In the genomic region with DNA sequence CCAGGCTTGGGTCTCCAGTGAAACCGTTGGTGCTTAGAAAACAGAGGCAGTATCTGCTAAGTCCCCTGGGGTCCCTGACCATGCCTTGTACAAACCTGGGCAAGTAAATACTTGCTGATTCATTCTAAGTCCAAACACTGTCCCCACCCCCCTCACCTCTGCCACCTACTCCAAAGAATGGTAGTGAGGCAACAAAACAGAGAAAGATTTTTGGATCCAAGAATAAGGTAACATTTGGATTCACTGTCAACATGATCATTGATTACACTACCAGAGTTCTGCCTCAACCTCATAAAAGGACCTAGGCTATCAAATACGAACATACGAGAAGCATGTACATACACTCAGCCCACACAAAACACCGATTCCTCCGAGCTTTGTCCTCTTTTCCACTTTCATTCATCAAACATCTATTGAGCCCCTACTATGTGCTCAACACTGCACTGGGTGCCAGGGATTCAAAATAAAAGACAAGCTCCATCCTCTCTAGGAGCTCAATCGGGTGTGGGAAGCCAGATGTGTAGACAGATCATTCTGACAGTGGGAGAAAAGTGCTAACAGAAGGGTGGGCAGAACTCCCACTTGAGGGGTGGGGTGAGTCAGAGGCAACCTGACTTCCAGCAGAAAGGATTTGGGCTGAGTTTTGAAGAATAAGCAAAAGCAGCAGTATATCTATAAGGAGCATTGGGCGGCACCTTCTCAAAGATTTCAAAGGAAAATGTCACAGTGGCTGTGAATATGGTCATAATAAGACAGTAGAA, we compare ENCODE assay signal across 1 cellular context.
TF ChIP-seq lines count a peak whose summit lies in the region.

No MANE protein-coding gene starts in this region.

TF ChIP-seq in IMR-90, 13 proteins besides CTCF, POLR2A, EP300 and RAD21:
- TF ChIP-seq, protein P1, sequence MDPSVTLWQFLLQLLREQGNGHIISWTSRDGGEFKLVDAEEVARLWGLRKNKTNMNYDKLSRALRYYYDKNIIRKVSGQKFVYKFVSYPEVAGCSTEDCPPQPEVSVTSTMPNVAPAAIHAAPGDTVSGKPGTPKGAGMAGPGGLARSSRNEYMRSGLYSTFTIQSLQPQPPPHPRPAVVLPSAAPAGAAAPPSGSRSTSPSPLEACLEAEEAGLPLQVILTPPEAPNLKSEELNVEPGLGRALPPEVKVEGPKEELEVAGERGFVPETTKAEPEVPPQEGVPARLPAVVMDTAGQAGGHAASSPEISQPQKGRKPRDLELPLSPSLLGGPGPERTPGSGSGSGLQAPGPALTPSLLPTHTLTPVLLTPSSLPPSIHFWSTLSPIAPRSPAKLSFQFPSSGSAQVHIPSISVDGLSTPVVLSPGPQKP (IDR thresholded peaks at IDR 0.05; ENCODE audit: borderline replicate concordance, low read depth, low read length), result no peak
- no peak for TF ChIP-seq BHLHE40 (IDR thresholded peaks at IDR 0.05; ENCODE audit: low read depth, low read length)
- no peak for TF ChIP-seq MAZ (IDR thresholded peaks at IDR 0.05; ENCODE audit: borderline replicate concordance, low read depth, low read length)
- TF ChIP-seq MXI1 (IDR thresholded peaks at IDR 0.05; ENCODE audit: borderline replicate concordance, low read depth, low read length), result no peak
- TF ChIP-seq FOS (IDR thresholded peaks at IDR 0.05; ENCODE audit: low read depth, low read length), result no peak
- no peak for TF ChIP-seq SMC3 (IDR thresholded peaks at IDR 0.05; ENCODE audit: low read depth, low read length)
- TF ChIP-seq, protein P2, sequence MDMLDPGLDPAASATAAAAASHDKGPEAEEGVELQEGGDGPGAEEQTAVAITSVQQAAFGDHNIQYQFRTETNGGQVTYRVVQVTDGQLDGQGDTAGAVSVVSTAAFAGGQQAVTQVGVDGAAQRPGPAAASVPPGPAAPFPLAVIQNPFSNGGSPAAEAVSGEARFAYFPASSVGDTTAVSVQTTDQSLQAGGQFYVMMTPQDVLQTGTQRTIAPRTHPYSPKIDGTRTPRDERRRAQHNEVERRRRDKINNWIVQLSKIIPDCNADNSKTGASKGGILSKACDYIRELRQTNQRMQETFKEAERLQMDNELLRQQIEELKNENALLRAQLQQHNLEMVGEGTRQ (IDR thresholded peaks at IDR 0.05; ENCODE audit: low read depth, low read length), result no peak
- no peak for TF ChIP-seq CHD1 (IDR thresholded peaks at IDR 0.05; ENCODE audit: low read depth, low read length)
- no peak for TF ChIP-seq CEBPB (IDR thresholded peaks at IDR 0.05; ENCODE audit: low read depth, low read length)
- TF ChIP-seq NFE2L2 (IDR thresholded peaks at IDR 0.05; ENCODE audit: low read depth, low read length), result no peak
- TF ChIP-seq MAFK (IDR thresholded peaks at IDR 0.05; ENCODE audit: low read depth, low read length), result no peak
- no peak for TF ChIP-seq RCOR1 (IDR thresholded peaks at IDR 0.05; ENCODE audit: insufficient replicate concordance, low read length)
- TF ChIP-seq RFX5 (IDR thresholded peaks at IDR 0.05; ENCODE audit: low read depth, low read length), result no peak
